ENCODE assay signal across 1 cellular context in genomic region chr21:43728467-43729390, GRCh38.
TF ChIP-seq lines count a peak whose summit lies in the region.

No MANE protein-coding gene starts in this region.

TF ChIP-seq in K562, 482 proteins besides CTCF, POLR2A, EP300 and RAD21 (continued from another document and continues in another):
- TF ChIP-seq CHAMP1 (IDR thresholded peaks at IDR 0.05) (no peak), ETV6 (IDR thresholded peaks at IDR 0.05; ENCODE audit: borderline replicate concordance in 1 of 2, low read depth in 2 of 2, low read length in 1 of 2) (peak; percentile 12 to 65; a peak in 1 of 4 replicates), ETV6 (CRISPR knock-in tag; IDR thresholded peaks at IDR 0.05; ENCODE audit: borderline replicate concordance) (peak; percentile 50; the same call in 1 of the 2 replicates), RREB1 (CRISPR knock-in tag; IDR thresholded peaks at IDR 0.05) (no peak; the same call in 1 of the 2 replicates), CBFB (CRISPR knock-in tag; IDR thresholded peaks at IDR 0.05) (peak; percentile 94), ESRRA (IDR thresholded peaks at IDR 0.05; ENCODE audit: borderline replicate concordance, low read depth) (peak; percentile 84), GATA2 (CRISPR knock-in tag; IDR thresholded peaks at IDR 0.05) (peak; percentile 97), NR4A1 (CRISPR knock-in tag; IDR thresholded peaks at IDR 0.05) (0 out of 2 replicates have a peak, but pooled peaks have one; percentile 21), NR4A1 (tag; IDR thresholded peaks at IDR 0.05) (peak; percentile 48; the same call in 1 of the 2 replicates), PCBP1 (IDR thresholded peaks at IDR 0.05; ENCODE audit: low read depth, low read length, poor library complexity, severe bottlenecking) (peak; percentile 87), HIVEP1 (CRISPR knock-in tag; IDR thresholded peaks at IDR 0.05) (peak; percentile 10; the same call in 1 of the 2 replicates), KLF16 (IDR thresholded peaks at IDR 0.05) (peak; percentile 78), KAT7 (CRISPR knock-in tag; IDR thresholded peaks at IDR 0.05; ENCODE audit: borderline replicate concordance) (no peak; the same call in 1 of the 2 replicates), GABPB1 (CRISPR knock-in tag; IDR thresholded peaks at IDR 0.05) (peak; percentile 97), CREBBP (IDR thresholded peaks at IDR 0.05; ENCODE audit: low read depth, low read length) (no peak), KAT8 (IDR thresholded peaks at IDR 0.05; ENCODE audit: low read depth) (no peak), ZBTB5 (IDR thresholded peaks at IDR 0.05) (no peak), RCOR1 (IDR thresholded peaks at IDR 0.05; ENCODE audit: borderline replicate concordance in 1 of 2, low read depth in 2 of 2, low read length in 2 of 2) (peak; percentile 67 to 96), TOE1 (IDR thresholded peaks at IDR 0.05; ENCODE audit: borderline replicate concordance) (peak; percentile 93), TOE1 (CRISPR knock-in tag; IDR thresholded peaks at IDR 0.05; ENCODE audit: borderline replicate concordance, low read depth) (peak; percentile 48; the same call in 1 of the 2 replicates), ZNF280A (IDR thresholded peaks at IDR 0.05; ENCODE audit: low read depth, partially characterized antibody) (no peak), E2F1 (CRISPR knock-in tag; IDR thresholded peaks at IDR 0.05) (no peak; the same call in none of the 2 replicates), MTA3 (IDR thresholded peaks at IDR 0.05; ENCODE audit: borderline replicate concordance) (peak; percentile 97), KAT2B (IDR thresholded peaks at IDR 0.05; ENCODE audit: low read depth, low read length) (peak; percentile 57), ZNF395 (CRISPR knock-in tag; IDR thresholded peaks at IDR 0.05) (peak; percentile 94), ZNF518B (CRISPR knock-in tag; IDR thresholded peaks at IDR 0.05) (no peak), ATF2 (CRISPR knock-in tag; IDR thresholded peaks at IDR 0.05) (no peak), SRSF3 (IDR thresholded peaks at IDR 0.05; ENCODE audit: insufficient read depth, low read length) (no peak), NR2C1 (IDR thresholded peaks at IDR 0.05) (no peak), NR2C1 (tag; IDR thresholded peaks at IDR 0.05) (0 out of 2 replicates have a peak, but pooled peaks have one; percentile 47), GATAD2B (IDR thresholded peaks at IDR 0.05; ENCODE audit: borderline replicate concordance) (no peak; the same call in 1 of the 2 replicates), ID3 (CRISPR knock-in tag; IDR thresholded peaks at IDR 0.05) (no peak), ID3 (tag; IDR thresholded peaks at IDR 0.05) (peak; percentile 97), RNF2 (IDR thresholded peaks at IDR 0.05) (peak; percentile 98), ZBED1 (IDR thresholded peaks at IDR 0.05) (peak; percentile 88), ESRRB (CRISPR knock-in tag; IDR thresholded peaks at IDR 0.05; ENCODE audit: borderline replicate concordance) (no peak), PRMT5 (CRISPR knock-in tag; IDR thresholded peaks at IDR 0.05) (no peak), ZNF77 (CRISPR knock-in tag; IDR thresholded peaks at IDR 0.05) (no peak), ZNF311 (CRISPR knock-in tag; IDR thresholded peaks at IDR 0.05) (no peak)
